In the genomic region with DNA sequence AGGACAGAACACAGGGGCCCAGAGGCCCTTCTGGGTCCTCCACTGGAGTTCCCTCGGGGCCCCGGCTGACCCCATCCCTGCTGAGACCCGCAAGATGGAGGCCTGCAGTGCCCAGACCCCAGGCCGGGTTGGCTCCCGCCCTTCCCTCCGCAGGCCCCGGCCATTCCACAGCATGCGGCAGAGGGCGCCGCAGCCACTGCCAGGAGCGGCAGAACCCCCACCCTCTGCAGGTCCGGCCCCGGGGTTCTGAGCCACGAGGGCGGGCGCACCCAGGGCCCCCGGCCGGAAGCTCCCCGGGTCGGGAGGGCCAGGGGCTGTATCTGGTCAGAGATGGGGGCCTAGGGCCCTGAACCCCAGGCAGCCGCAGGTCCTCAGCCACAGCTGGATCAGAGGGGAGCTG, we compare ENCODE assay signal across 8 cellular contexts. TPM values are rescaled to one million over a fixed set of nuclear protein-coding genes. Genes with fewer than 3 reads are reported as not detected.
DNase-seq lines count a peak whose midpoint lies in the region; ATAC-seq and TF ChIP-seq lines count a peak whose summit lies in the region.

No MANE protein-coding gene starts in this region.

- H3K27ac Mint-ChIP-seq in activated T-helper 2 cell treated with anti-CD3 and anti-CD28 coated beads, Interferon-gamma antibody, Interleukin-2, Interleukin-4, amounts not matched to agents 10 μg/mL and 5 μg/mL and 100 μg/mL, durations not matched to agents 14 hours and 24 hours and 36 hours = no peak overlapping the region

- no peak overlapping the region for H3K27ac ChIP-seq in KMS-11
- H3K27ac ChIP-seq in tibial artery = no peak overlapping the region

- no peak overlapping the region for H2AFZ ChIP-seq in KMS-11 (ENCODE audit: low read depth)

- no peaks in the 10 kb centered on the region for H3K36me3 Mint-ChIP-seq in activated T-helper 2 cell treated with anti-CD3 and anti-CD28 coated beads, Interferon-gamma antibody, Interleukin-2, Interleukin-4, amounts not matched to agents 10 μg/mL and 5 μg/mL and 100 μg/mL, durations not matched to agents 14 hours and 24 hours and 36 hours (ENCODE audit: low read depth)

- H3K4me1 ChIP-seq in KMS-11 (ENCODE audit: low read depth, poor library complexity, severe bottlenecking) = no peaks in the 10 kb centered on the region
- H3K4me1 ChIP-seq in tibial artery = peaks cover 0 to 9% (median 0%) of the 10 kb centered on the region in 4 donors

- intact Hi-C loops in activated T-helper 2 cell treated with anti-CD3 and anti-CD28 coated beads, Interferon-gamma antibody, Interleukin-2, Interleukin-4, amounts not matched to agents 10 μg/mL and 5 μg/mL and 100 μg/mL, durations not matched to agents 14 hours and 24 hours and 36 hours (cut with micrococcal nuclease) = loop anchor here (10.0 kb wide), 1 partner anchor 124 kb away; the partner anchor contains the start of gene UBE2I
- intact Hi-C loops in tibial artery (cut with DNase I; ENCODE audit: low total_unique reads) = loop anchor here (10.0 kb wide), 1 partner anchor 46 kb away; the partner anchor contains the start of gene CLCN7

- no peaks in the 10 kb centered on the region for H3K4me1 Mint-ChIP-seq in activated T-helper 2 cell treated with anti-CD3 and anti-CD28 coated beads, Interferon-gamma antibody, Interleukin-2, Interleukin-4, amounts not matched to agents 10 μg/mL and 5 μg/mL and 100 μg/mL, durations not matched to agents 14 hours and 24 hours and 36 hours (ENCODE audit: low read depth)

- H3K4me3 ChIP-seq in AG10803 (ENCODE audit: low read length) (no peak overlapping the region), KMS-11 (IDR thresholded peaks at IDR 0.05; ENCODE audit: insufficient read depth, low read depth, low read length) (no peak overlapping the region), tibial artery (no peak overlapping the region)

- H3K36me3 ChIP-seq in KMS-11 (ENCODE audit: insufficient read depth) (no peaks in the 10 kb centered on the region), tibial artery (no peaks in the 10 kb centered on the region)

- peaks cover 50% of the 10 kb centered on the region for H3K27me3 ChIP-seq in KMS-11 (ENCODE audit: insufficient read depth, low read depth)
- peaks cover 0 to 39% of the 10 kb centered on the region in 2 donors for H3K27me3 ChIP-seq in tibial artery

- H3K9me3 ChIP-seq in tibial artery = no peaks in the 10 kb centered on the region

- no peaks in the 10 kb centered on the region for H3K27me3 Mint-ChIP-seq in activated T-helper 2 cell treated with anti-CD3 and anti-CD28 coated beads, Interferon-gamma antibody, Interleukin-2, Interleukin-4, amounts not matched to agents 10 μg/mL and 5 μg/mL and 100 μg/mL, durations not matched to agents 14 hours and 24 hours and 36 hours (ENCODE audit: low read depth)

- no peak overlapping the region for H3K9ac ChIP-seq in KMS-11

- no peaks in the 10 kb centered on the region for H3K79me2 ChIP-seq in KMS-11 (ENCODE audit: insufficient read depth, low read depth)

- no peak for ATAC-seq in GM21576 (IDR thresholded peaks at IDR 0.05; ENCODE audit: unreplicated experiment)
- no peak for ATAC-seq in HG02885 (IDR thresholded peaks at IDR 0.05; ENCODE audit: poor library complexity, unreplicated experiment)

- no peaks in the 10 kb centered on the region for H3K9me3 Mint-ChIP-seq in activated T-helper 2 cell treated with anti-CD3 and anti-CD28 coated beads, Interferon-gamma antibody, Interleukin-2, Interleukin-4, amounts not matched to agents 10 μg/mL and 5 μg/mL and 100 μg/mL, durations not matched to agents 14 hours and 24 hours and 36 hours

- H3K4me3 Mint-ChIP-seq in activated T-helper 2 cell treated with anti-CD3 and anti-CD28 coated beads, Interferon-gamma antibody, Interleukin-2, Interleukin-4, amounts not matched to agents 10 μg/mL and 5 μg/mL and 100 μg/mL, durations not matched to agents 14 hours and 24 hours and 36 hours (ENCODE audit: low read depth) = no peak overlapping the region

- H3K4me2 ChIP-seq in KMS-11 = no peak overlapping the region

- no peaks in the 10 kb centered on the region for H4K20me1 ChIP-seq in KMS-11 (ENCODE audit: insufficient read depth)

- TF ChIP-seq CTCF in AG10803 (conservative IDR thresholded peaks at IDR 0.05; ENCODE audit: low read length) = peak; percentile 9; the same call in 1 of the 2 replicates
- 0 out of 2 replicates have a peak, but pooled peaks have one; percentile 16 for TF ChIP-seq CTCF in KMS-11 (conservative IDR thresholded peaks at IDR 0.05; ENCODE audit: low read depth, low read length)
- no peak for TF ChIP-seq CTCF in tibial artery (IDR thresholded peaks at IDR 0.05)

- DNase-seq in AG10803 (ENCODE audit: low read depth) (no peak), left kidney (ENCODE audit: low read depth, low spot score) (peak; percentile 58), tibial artery (no peak), OCI-M2 (lab: John Stamatoyannopoulos, UW; ENCODE audit: unreplicated experiment) (no peak)
- peak; percentile 36 for DNase-seq in activated T-helper 2 cell treated with anti-CD3 and anti-CD28 coated beads, Interferon-gamma antibody, Interleukin-2, Interleukin-4, amounts not matched to agents 10 μg/mL and 5 μg/mL and 100 μg/mL, durations not matched to agents 14 hours and 24 hours and 36 hours (ENCODE audit: low spot score)

RNA-seq across cellular contexts. Expression of gene PERCC1, which starts 2.4 kb away (rescaled TPM):
- total RNA-seq in activated T-helper 2 cell treated with anti-CD3 and anti-CD28 coated beads, Interferon-gamma antibody, Interleukin-2, Interleukin-4, amounts not matched to agents 10 μg/mL and 5 μg/mL and 100 μg/mL, durations not matched to agents 14 hours and 24 hours and 36 hours = not detected in 2 replicates

RNA-seq across cellular contexts. Expression of gene UQCC4, which starts 8.0 kb away (rescaled TPM):
- total RNA-seq in activated T-helper 2 cell treated with anti-CD3 and anti-CD28 coated beads, Interferon-gamma antibody, Interleukin-2, Interleukin-4, amounts not matched to agents 10 μg/mL and 5 μg/mL and 100 μg/mL, durations not matched to agents 14 hours and 24 hours and 36 hours = 17.8 and 21.3 TPM in 2 replicates

RNA-seq across cellular contexts. Expression of gene UNKL, which starts 14.0 kb away (rescaled TPM):
- 36.3 and 44.6 TPM in 2 replicates for total RNA-seq in activated T-helper 2 cell treated with anti-CD3 and anti-CD28 coated beads, Interferon-gamma antibody, Interleukin-2, Interleukin-4, amounts not matched to agents 10 μg/mL and 5 μg/mL and 100 μg/mL, durations not matched to agents 14 hours and 24 hours and 36 hours

RNA-seq across cellular contexts. Expression of gene CCDC154, which starts 15.8 kb away (rescaled TPM):
- total RNA-seq in activated T-helper 2 cell treated with anti-CD3 and anti-CD28 coated beads, Interferon-gamma antibody, Interleukin-2, Interleukin-4, amounts not matched to agents 10 μg/mL and 5 μg/mL and 100 μg/mL, durations not matched to agents 14 hours and 24 hours and 36 hours = 0.80 and 1.2 TPM in 2 replicates

RNA-seq across cellular contexts. Expression of gene CLCN7, which starts 46.3 kb away (rescaled TPM):
- total RNA-seq in activated T-helper 2 cell treated with anti-CD3 and anti-CD28 coated beads, Interferon-gamma antibody, Interleukin-2, Interleukin-4, amounts not matched to agents 10 μg/mL and 5 μg/mL and 100 μg/mL, durations not matched to agents 14 hours and 24 hours and 36 hours = 52.2 and 54.3 TPM in 2 replicates

Comparison
In these comparisons a context has a peak if more than half of its experiments do, and no peak if none do; other contexts are left out.
1. DNase-seq: peak in activated T-helper 2 cell treated with anti-CD3 and anti-CD28 coated beads, Interferon-gamma antibody, Interleukin-2, Interleukin-4, amounts not matched to agents 10 μg/mL and 5 μg/mL and 100 μg/mL, durations not matched to agents 14 hours and 24 hours and 36 hours (single experiment) and left kidney (single experiment); none in AG10803 (single experiment), tibial artery (0 of 2) and OCI-M2 (single experiment).
2. CTCF ChIP-seq: peak in AG10803 (single experiment) and KMS-11 (single experiment); none in tibial artery (0 of 2).